Comparison of ENCODE assay signal across 14 cellular contexts in genomic region chr7:36958094-36958718, GRCh38.
"Had no signal": no experiment of that assay in that cellular context is flagged by ENCODE, and none has a peak within 500 bp of the region (broad histone marks: within the 10 kb centered on the region; RNA-seq: fewer than 3 reads in every experiment).

No MANE protein-coding gene starts in this region.

- H3K27ac ChIP-seq: esophagus muscularis mucosa, psoas muscle, sigmoid colon, upper lobe of right lung had no signal

- H3K4me3 ChIP-seq: dorsolateral prefrontal cortex, esophagus muscularis mucosa, psoas muscle, sigmoid colon, upper lobe of right lung had no signal

- ATAC-seq: natural killer cell treated with Interleukin-12 subunit alpha and Interleukin-12 subunit beta and Interleukin-15 and Interleukin-18, amount 100 ng/mL, for 72 hours; psoas muscle; upper lobe of right lung had no signal

- H3K4me1 ChIP-seq: psoas muscle, upper lobe of right lung had no signal

- H3K27me3 ChIP-seq: dorsolateral prefrontal cortex, esophagus muscularis mucosa, sigmoid colon, upper lobe of right lung had no signal

- H3K36me3 ChIP-seq: esophagus muscularis mucosa, sigmoid colon, upper lobe of right lung had no signal

- H3K9me3 ChIP-seq: esophagus muscularis mucosa, psoas muscle, sigmoid colon, upper lobe of right lung had no signal

- DNase-seq: activated CD4-positive, alpha-beta T cell treated with anti-CD3 and anti-CD28 coated beads, Interleukin-2, amount 50 U/mL, for 48 hours; activated CD4-positive, CD25-positive, alpha-beta regulatory T cell treated with anti-CD3 and anti-CD28 coated beads, Interleukin-2, amount 50 U/mL, for 72 hours; activated gamma-delta T cell treated with Interleukin-2 at 50 U/mL for 16 hours; activated naive CD8-positive, alpha-beta T cell treated with anti-CD3 and anti-CD28 coated beads, Interleukin-2, amount 10 ng/mL, durations not matched to agents 7 days and 5 days; activated T-cell treated with anti-CD3 and anti-CD28 coated beads, Interleukin-2, amount 50 U/mL, for 72 hours; aorta; dorsolateral prefrontal cortex; psoas muscle; sigmoid colon; stimulated activated CD4-positive, alpha-beta T cell treated with anti-CD3 and anti-CD28 coated beads, Interleukin-4, amount 100 ng/mL, for 1 hour; stimulated activated CD8-positive, alpha-beta memory T cell treated with anti-CD3 and anti-CD28 coated beads, Interleukin-4, amount 100 ng/mL, for 48 hours; upper lobe of right lung had no signal
